In genomic region chr3:67044295-67044694, GRCh38 we compare ENCODE assay signal across 34 cellular contexts. TPM values are rescaled to one million over a fixed set of nuclear protein-coding genes. Genes with fewer than 3 reads are reported as not detected.
DNase-seq lines count a peak whose midpoint lies in the region; ATAC-seq and TF ChIP-seq lines count a peak whose summit lies in the region.
"Had no signal": no experiment of that assay in that cellular context is flagged by ENCODE, and none has a peak within 500 bp of the region (broad histone marks: within the 10 kb centered on the region; RNA-seq: fewer than 3 reads in every experiment).

No MANE protein-coding gene starts in this region.

- no peaks in the 10 kb centered on the region for H3K36me3 ChIP-seq in lower lobe of right lung
- H3K36me3 ChIP-seq: ascending aorta, prostate gland, SJCRH30, tibial artery, WERI-Rb-1 had no signal

- no peak overlapping the region for H3K27ac Mint-ChIP-seq in activated naive CD4-positive, alpha-beta T cell treated with anti-CD3 and anti-CD28 coated beads, Interleukin-2, amount 10 ng/mL, durations not matched to agents 7 days and 5 days
- H3K27ac Mint-ChIP-seq: activated naive CD8-positive, alpha-beta T cell treated with anti-CD3 and anti-CD28 coated beads, Interleukin-2, amount 10 ng/mL, durations not matched to agents 7 days and 5 days; CD8-positive, alpha-beta memory T cell; naive thymus-derived CD4-positive, alpha-beta T cell had no signal

- ATAC-seq in lower lobe of right lung (peak; percentile 32 to 47), GM19035 (IDR thresholded peaks at IDR 0.05; ENCODE audit: unreplicated experiment) (no peak), HG02798 (IDR thresholded peaks at IDR 0.05; ENCODE audit: poor library complexity, unreplicated experiment) (no peak), HG03432 (IDR thresholded peaks at IDR 0.05; ENCODE audit: unreplicated experiment) (no peak)
- ATAC-seq: foreskin keratinocyte; naive thymus-derived CD4-positive, alpha-beta T cell; sciatic nerve had no signal

- H3K27ac ChIP-seq in lower lobe of right lung = no peak overlapping the region
- H3K27ac ChIP-seq: ascending aorta, foreskin keratinocyte, prostate gland, SJCRH30, tibial artery, WERI-Rb-1 had no signal

- intact Hi-C loops in lower lobe of right lung (cut with DNase I) = no loop called here

- TF ChIP-seq CTCF in AG10803 (conservative IDR thresholded peaks at IDR 0.05; ENCODE audit: low read length) = no peak
- no peak for TF ChIP-seq CTCF in lower lobe of right lung (IDR thresholded peaks at IDR 0.05)

- DNase-seq in AG10803 (ENCODE audit: low read depth) (peak; percentile 18), HCEC 1CT (peak; percentile 18), astrocyte of the hippocampus (ENCODE audit: low read depth, low spot score) (peak; percentile 28), lower lobe of right lung (no peak)
- no peak for DNase-seq in activated naive CD4-positive, alpha-beta T cell treated with anti-CD3 and anti-CD28 coated beads, Interleukin-2, amount 10 ng/mL, durations not matched to agents 7 days and 5 days
- DNase-seq: activated CD4-positive, alpha-beta T cell treated with anti-CD3 and anti-CD28 coated beads for 48 hours; activated CD8-positive, alpha-beta memory T cell treated with anti-CD3 and anti-CD28 coated beads for 24 hours; activated effector memory CD4-positive, alpha-beta T cell treated with anti-CD3 and anti-CD28 coated beads, Interleukin-2, amount 50 U/mL, for 16 hours; activated naive CD8-positive, alpha-beta T cell treated with anti-CD3 and anti-CD28 coated beads, Interleukin-2, amount 10 ng/mL, durations not matched to agents 7 days and 5 days; activated T-cell treated with anti-CD3 and anti-CD28 coated beads for 4 hours; CD8-positive, alpha-beta memory T cell; central memory CD4-positive, alpha-beta T cell; erythroblast; head of caudate nucleus; KG1; kidney; MM.1S; naive thymus-derived CD4-positive, alpha-beta T cell; NCI-H1417; NCI-H2227 treated with DMSO at 0.1 percent for 48 hours; NCI-H526 treated with DMSO at 0.1 percent for 48 hours; nucleus accumbens; SJCRH30; stimulated activated CD4-positive, alpha-beta T cell treated with anti-CD3 and anti-CD28 coated beads, Interleukin-4, amount 100 ng/mL, for 1 hour; T1000; tibial artery; WERI-Rb-1 had no signal

- H3K4me3 ChIP-seq in AG10803 (ENCODE audit: low read length) (no peak overlapping the region), lower lobe of right lung (no peak overlapping the region)
- H3K4me3 ChIP-seq: ascending aorta, prostate gland, SJCRH30, tibial artery had no signal

- CTCF ChIA-PET in activated naive CD4-positive, alpha-beta T cell treated with anti-CD3 and anti-CD28 coated beads, Interleukin-2, amount 10 ng/mL, durations not matched to agents 7 days and 5 days (lab: Charles Lee) = no interaction called here

- no peak overlapping the region for H3K4me3 Mint-ChIP-seq in activated naive CD4-positive, alpha-beta T cell treated with anti-CD3 and anti-CD28 coated beads, Interleukin-2, amount 10 ng/mL, durations not matched to agents 7 days and 5 days
- H3K4me3 Mint-ChIP-seq: activated naive CD8-positive, alpha-beta T cell treated with anti-CD3 and anti-CD28 coated beads, Interleukin-2, amount 10 ng/mL, durations not matched to agents 7 days and 5 days; CD8-positive, alpha-beta memory T cell; naive thymus-derived CD4-positive, alpha-beta T cell had no signal

- peaks cover 4% of the 10 kb centered on the region for H3K9me3 ChIP-seq in lower lobe of right lung
- H3K9me3 ChIP-seq: ascending aorta, prostate gland, SJCRH30, tibial artery had no signal

- no peaks in the 10 kb centered on the region for H3K4me1 ChIP-seq in lower lobe of right lung
- H3K4me1 ChIP-seq: ascending aorta, foreskin keratinocyte, prostate gland, SJCRH30 had no signal

- no peaks in the 10 kb centered on the region for H3K27me3 Mint-ChIP-seq in activated naive CD4-positive, alpha-beta T cell treated with anti-CD3 and anti-CD28 coated beads, Interleukin-2, amount 10 ng/mL, durations not matched to agents 7 days and 5 days
- H3K27me3 Mint-ChIP-seq: activated naive CD8-positive, alpha-beta T cell treated with anti-CD3 and anti-CD28 coated beads, Interleukin-2, amount 10 ng/mL, durations not matched to agents 7 days and 5 days; CD8-positive, alpha-beta memory T cell had no signal

- no peaks in the 10 kb centered on the region for H3K27me3 ChIP-seq in lower lobe of right lung (ENCODE audit: low read depth)
- H3K27me3 ChIP-seq: ascending aorta, SJCRH30, tibial artery had no signal

- H3K36me3 Mint-ChIP-seq in activated naive CD4-positive, alpha-beta T cell treated with anti-CD3 and anti-CD28 coated beads, Interleukin-2, amount 10 ng/mL, durations not matched to agents 7 days and 5 days = no peaks in the 10 kb centered on the region
- H3K36me3 Mint-ChIP-seq: activated naive CD8-positive, alpha-beta T cell treated with anti-CD3 and anti-CD28 coated beads, Interleukin-2, amount 10 ng/mL, durations not matched to agents 7 days and 5 days; CD8-positive, alpha-beta memory T cell; naive thymus-derived CD4-positive, alpha-beta T cell had no signal

- H3K4me1 Mint-ChIP-seq in activated naive CD4-positive, alpha-beta T cell treated with anti-CD3 and anti-CD28 coated beads, Interleukin-2, amount 10 ng/mL, durations not matched to agents 7 days and 5 days = no peaks in the 10 kb centered on the region
- H3K4me1 Mint-ChIP-seq: activated naive CD8-positive, alpha-beta T cell treated with anti-CD3 and anti-CD28 coated beads, Interleukin-2, amount 10 ng/mL, durations not matched to agents 7 days and 5 days had no signal

- H3K9me3 Mint-ChIP-seq in activated naive CD4-positive, alpha-beta T cell treated with anti-CD3 and anti-CD28 coated beads, Interleukin-2, amount 10 ng/mL, durations not matched to agents 7 days and 5 days = no peaks in the 10 kb centered on the region
- H3K9me3 Mint-ChIP-seq: activated naive CD8-positive, alpha-beta T cell treated with anti-CD3 and anti-CD28 coated beads, Interleukin-2, amount 10 ng/mL, durations not matched to agents 7 days and 5 days; CD8-positive, alpha-beta memory T cell had no signal

RNA-seq across cellular contexts. Expression of gene KBTBD8, which starts 46.2 kb away (rescaled TPM):
- total RNA-seq in lower lobe of right lung = 5.8 TPM
- total RNA-seq: ascending aorta had no signal

Comparison
In these comparisons a context has a peak if more than half of its experiments do, and no peak if none do; other contexts are left out.
1. DNase-seq: peak in AG10803 (single experiment), HCEC 1CT (single experiment) and astrocyte of the hippocampus (single experiment); none in lower lobe of right lung (single experiment) and activated naive CD4-positive, alpha-beta T cell treated with anti-CD3 and anti-CD28 coated beads, Interleukin-2, amount 10 ng/mL, durations not matched to agents 7 days and 5 days (single experiment).
2. ATAC-seq: peak in lower lobe of right lung (2 of 2); none in GM19035 (single experiment), HG02798 (single experiment) and HG03432 (single experiment).